9 cellular contexts compared by ENCODE assay signal in genomic region chr14:91830777-91831176, GRCh38. TPM values are rescaled to one million over a fixed set of nuclear protein-coding genes. Genes with fewer than 3 reads are reported as not detected.
DNase-seq lines count a peak whose midpoint lies in the region; ATAC-seq and TF ChIP-seq lines count a peak whose summit lies in the region.
"Had no signal": no experiment of that assay in that cellular context is flagged by ENCODE, and none has a peak within 500 bp of the region (broad histone marks: within the 10 kb centered on the region; RNA-seq: fewer than 3 reads in every experiment).

No MANE protein-coding gene starts in this region.

- H3K4me1 Mint-ChIP-seq in endodermal cell: peaks cover 7% of the 10 kb centered on the region

- POLR2A ChIA-PET in GM10248 (lab: Yijun Ruan, JAX): no interaction called here

- no peak overlapping the region for H3K4me3 Mint-ChIP-seq in endodermal cell

- TF ChIP-seq POLR2A in adrenal gland (IDR thresholded peaks at IDR 0.05): no peak
- no peak for TF ChIP-seq POLR2A in spleen (IDR thresholded peaks at IDR 0.05)

- no peaks in the 10 kb centered on the region for H3K36me3 ChIP-seq in adrenal gland (replicated peaks in 1 of 2)
- H3K36me3 ChIP-seq in endodermal cell (ENCODE audit: control insufficient read depth, insufficient read depth, low read length): no peaks in the 10 kb centered on the region
- H3K36me3 ChIP-seq in spleen: no peaks in the 10 kb centered on the region

- no peaks in the 10 kb centered on the region for H3K27me3 ChIP-seq in adrenal gland
- H3K27me3 ChIP-seq in endodermal cell (ENCODE audit: control insufficient read depth, insufficient read depth, low read length, poor library complexity, severe bottlenecking): peaks cover 14% of the 10 kb centered on the region
- peaks cover 0 to 7% (median 3%) of the 10 kb centered on the region in 7 donors for H3K27me3 ChIP-seq in spleen (replicated peaks in 1 of 7)

- H3K4me1 ChIP-seq in adrenal gland (replicated peaks in 1 of 2): no peaks in the 10 kb centered on the region
- no peaks in the 10 kb centered on the region for H3K4me1 ChIP-seq in endodermal cell (ENCODE audit: control insufficient read depth, insufficient read depth, low read length)
- H3K4me1 ChIP-seq in spleen: peaks cover 0 to 61% (median 26%) of the 10 kb centered on the region in 6 donors

- peaks cover 2% of the 10 kb centered on the region for H3K36me3 Mint-ChIP-seq in endodermal cell (ENCODE audit: low read depth)

- ATAC-seq in GM19023 (IDR thresholded peaks at IDR 0.05; ENCODE audit: unreplicated experiment): peak; percentile 82
- ATAC-seq in HG02678 (IDR thresholded peaks at IDR 0.05; ENCODE audit: unreplicated experiment): peak; percentile 81

- 44 to 62% (median 50%) methylated on average over 3 of the region's 3 CpGs for WGBS in adrenal gland, 4 donors
- WGBS in endodermal cell (ENCODE audit: insufficient coverage in 1 of 2, insufficient read length in 1 of 2), 2 experiments: 33 to 46% methylated on average over 1 to 3 of the region's 3 CpGs
- 35 to 64% (median 63%) methylated on average over 3 of the region's 3 CpGs for WGBS in spleen, 5 donors

- DNase-seq in NCI-H2196 (lab: John Stamatoyannopoulos, UW; ENCODE audit: unreplicated experiment) (peak; percentile 77), myocyte (ENCODE audit: low read depth) (peak; percentile 5), adrenal gland (no peak), endodermal cell (no peak), GM10248 (ENCODE audit: extremely low spot score) (no peak), spleen (no peak)

- no peak for TF ChIP-seq CTCF in adrenal gland (IDR thresholded peaks at IDR 0.05)
- no peak for TF ChIP-seq CTCF in endodermal cell (conservative IDR thresholded peaks at IDR 0.05)
- no peak for TF ChIP-seq CTCF in GM10248 (IDR thresholded peaks at IDR 0.05; ENCODE audit: control extremely low read depth, extremely low read depth, low read depth, missing control alignments)
- no peak for TF ChIP-seq CTCF in spleen (IDR thresholded peaks at IDR 0.05 in 8 of 11, conservative IDR thresholded peaks at IDR 0.05 in 3 of 11)

- H3K27ac ChIP-seq in adrenal gland (no peak overlapping the region), endodermal cell (ENCODE audit: low read depth, low read length) (no peak overlapping the region), spleen (peak overlapping the region in 2 of 8 donors; percentile 47 to 70)

- H3K9ac ChIP-seq in endodermal cell (ENCODE audit: extremely low read depth, low read length, poor library complexity, severe bottlenecking): no peak overlapping the region

- CTCF ChIA-PET in GM10248 (lab: Yijun Ruan, JAX): no interaction called here

- no peaks in the 10 kb centered on the region for H3K27me3 Mint-ChIP-seq in endodermal cell (ENCODE audit: insufficient read depth)

- H3K9me3 ChIP-seq in adrenal gland (replicated peaks in 1 of 3) (peaks cover 0 to 3% (median 0%) of the 10 kb centered on the region in 3 donors), endodermal cell (ENCODE audit: control insufficient read depth, low read length) (peaks cover 5% of the 10 kb centered on the region), spleen (peaks cover 0 to 12% (median 0%) of the 10 kb centered on the region in 8 donors)

- no peak overlapping the region for H3K4me3 ChIP-seq in adrenal gland
- H3K4me3 ChIP-seq in endodermal cell (ENCODE audit: low read length): no peak overlapping the region
- H3K4me3 ChIP-seq in spleen: no peak overlapping the region

- H3K27ac Mint-ChIP-seq in endodermal cell: no peak overlapping the region

- H3K9me3 Mint-ChIP-seq in endodermal cell: peaks cover 10% of the 10 kb centered on the region

- intact Hi-C loops in adrenal gland (cut with DNase I) (no loop called here), spleen (cut with DNase I; ENCODE audit: low total_unique reads) (no loop called here)

RNA-seq across cellular contexts. Expression of gene TC2N, which starts 36.6 kb away (rescaled TPM):
- not detected in 2 replicates for total RNA-seq in myocyte
- polyA plus RNA-seq in myocyte (2012): not detected
- 10 to 100 TPM in 3 of 8 donors, 1 to 10 TPM in 5; 3.4 to 28.4 (median 5.9) TPM for total RNA-seq in adrenal gland
- 1 to 10 TPM; 1.9 to 3.8 (median 3.7) TPM for polyA plus RNA-seq in adrenal gland
- total RNA-seq in endodermal cell: 10 to 100 TPM; 17.3 to 19.5 TPM
- polyA plus RNA-seq in endodermal cell (2013, experiment 1 of 2): 2.7 TPM
- 3.1 TPM for polyA plus RNA-seq in endodermal cell (2013, experiment 2 of 2)
- total RNA-seq in spleen: 10 to 100 TPM; 33.6 to 50.7 (median 41.6) TPM
- polyA plus RNA-seq in spleen: 1 to 10 TPM; 5.3 to 7.0 (median 5.6) TPM
- total RNA-seq: HT1080 had no signal

Comparison
In these comparisons a context has a peak if more than half of its experiments do, and no peak if none do; other contexts are left out.
1. DNase-seq: peak in NCI-H2196 (single experiment) and myocyte (single experiment); none in adrenal gland (0 of 7), endodermal cell (single experiment), GM10248 (single experiment) and spleen (single experiment).